In the genomic region with DNA sequence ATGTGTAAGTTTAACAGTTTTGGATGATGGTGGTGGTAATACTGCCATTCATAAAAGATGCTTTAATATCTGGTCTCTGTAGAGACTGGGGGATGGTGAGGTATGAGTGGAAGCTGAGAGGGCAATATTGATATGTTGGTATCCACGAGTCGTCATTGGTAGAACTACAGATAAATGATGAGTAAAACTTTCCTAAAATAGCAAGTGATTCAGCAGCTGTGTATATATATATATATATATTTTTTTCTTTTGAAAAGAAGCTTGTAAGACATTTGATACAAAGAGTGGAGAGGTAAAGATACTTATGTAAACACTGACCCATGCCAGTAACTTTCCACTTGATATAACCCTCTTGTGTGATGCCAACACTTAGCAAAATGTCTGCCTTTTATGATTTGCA, we compare ENCODE assay signal across 25 cellular contexts. TPM values are rescaled to one million over a fixed set of nuclear protein-coding genes. Genes with fewer than 3 reads are reported as not detected.
DNase-seq lines count a peak whose midpoint lies in the region; ATAC-seq, FAIRE-seq and TF ChIP-seq lines count a peak whose summit lies in the region.
"Had no signal": no experiment of that assay in that cellular context is flagged by ENCODE, and none has a peak within 500 bp of the region (broad histone marks: within the 10 kb centered on the region; RNA-seq: fewer than 3 reads in every experiment).

No MANE protein-coding gene starts in this region.

- in situ Hi-C loops in K562 (cut with MboI): no loop called here

- no peak overlapping the region for H2BK15ac ChIP-seq in mesenchymal stem cell (ENCODE audit: low read depth, poor library complexity, severe bottlenecking)

- H3K36me3 ChIP-seq in K562 (ENCODE audit: control insufficient read depth, insufficient read depth, low read length) (no peaks in the 10 kb centered on the region), mesenchymal stem cell (ENCODE audit: control insufficient read depth in 1 of 2, insufficient read depth in 2 of 2, low read depth in 1 of 2, low read length in 2 of 2) (no peaks in the 10 kb centered on the region)
- H3K36me3 ChIP-seq: BLaER1, SJSA1 had no signal

- no peak overlapping the region for H4K91ac ChIP-seq in mesenchymal stem cell (ENCODE audit: low read length)

- TF ChIP-seq EP300 in K562 (IDR thresholded peaks at IDR 0.05; ENCODE audit: low read length): no peak

- H3K27ac ChIP-seq in K562 (ENCODE audit: extremely low read depth, low read depth, low read length): no peak overlapping the region
- H3K27ac ChIP-seq in mesenchymal stem cell (ENCODE audit: low read length, poor library complexity, severe bottlenecking): no peak overlapping the region
- H3K27ac ChIP-seq: BLaER1, KMS-11, SJSA1 had no signal

- H3K4me1 ChIP-seq in K562 (replicated peaks in 1 of 2; ENCODE audit: control insufficient read depth in 2 of 2, insufficient read depth in 2 of 2, low read length in 2 of 2) (peaks cover 4 to 14% of the 10 kb centered on the region in 2 experiments; a peak in 2 of 5 replicates), mesenchymal stem cell (ENCODE audit: control insufficient read depth, insufficient read depth, low read depth, low read length) (no peaks in the 10 kb centered on the region)
- H3K4me1 ChIP-seq: BLaER1, SJSA1 had no signal

- peaks cover 2% of the 10 kb centered on the region for H3K36me3 Mint-ChIP-seq in T-helper 17 cell (ENCODE audit: low read depth)
- H3K36me3 Mint-ChIP-seq: CD4-positive, CD25-positive, alpha-beta regulatory T cell had no signal

- no peak for TF ChIP-seq RAD21 in K562 (CRISPR knock-in tag; conservative IDR thresholded peaks at IDR 0.05 in 1 of 2, IDR thresholded peaks at IDR 0.05 in 1 of 2)

- no peak overlapping the region for H3K4ac ChIP-seq in mesenchymal stem cell (ENCODE audit: low read depth in 1 of 2, low read length in 2 of 2)

- no peak overlapping the region for H3K18ac ChIP-seq in mesenchymal stem cell (ENCODE audit: low read depth in 1 of 2, low read length in 2 of 2)

- H2BK120ac ChIP-seq in mesenchymal stem cell (ENCODE audit: low read depth, low read length): no peak overlapping the region

- H2BK12ac ChIP-seq in mesenchymal stem cell (ENCODE audit: low read length in 2 of 2): no peak overlapping the region

- no peaks in the 10 kb centered on the region for H3K27me3 Mint-ChIP-seq in T-helper 17 cell

- no peak overlapping the region for H3K27ac Mint-ChIP-seq in T-helper 17 cell
- H3K27ac Mint-ChIP-seq: CD4-positive, CD25-positive, alpha-beta regulatory T cell had no signal

- H3K27me3 ChIP-seq in K562 (ENCODE audit: control insufficient read depth in 2 of 2, insufficient read depth in 2 of 2, low read length in 2 of 2): no peaks in the 10 kb centered on the region
- no peaks in the 10 kb centered on the region for H3K27me3 ChIP-seq in mesenchymal stem cell (ENCODE audit: control insufficient read depth in 1 of 2, insufficient read depth in 1 of 2, low read length in 2 of 2)
- H3K27me3 ChIP-seq: BLaER1, SJSA1 had no signal

- POLR2A ChIA-PET in K562 (lab: Yijun Ruan, JAX): interaction anchor here (1.1 to 1.5 kb wide), 2 partner anchors 10 to 23 kb away, joined by 3 to 6 read pairs; no protein-coding TSS in a partner anchor

- no peak overlapping the region for H3K4me3 ChIP-seq in K562
- H3K4me3 ChIP-seq in mesenchymal stem cell (ENCODE audit: insufficient read depth in 1 of 2, low read depth in 1 of 2, low read length in 2 of 2): no peak overlapping the region
- H3K4me3 ChIP-seq: BLaER1, SJSA1 had no signal

- TF ChIP-seq POLR2A in K562 (conservative IDR thresholded peaks at IDR 0.05): no peak

- H3K4me1 Mint-ChIP-seq in T-helper 17 cell: peaks cover 5% of the 10 kb centered on the region
- H3K4me1 Mint-ChIP-seq: CD4-positive, CD25-positive, alpha-beta regulatory T cell had no signal

- WGBS in K562 (ENCODE audit: insufficient coverage, low coverage, missing lambda C conversion rate): 0% methylated on average over 2 of the region's 2 CpGs
- 17% methylated on average over 1 of the region's 2 CpGs for WGBS in mesenchymal stem cell

- H3K9me3 ChIP-seq in K562 (replicated peaks; ENCODE audit: control insufficient read depth, insufficient read depth, low read depth, low read length): no peaks in the 10 kb centered on the region
- H3K9me3 ChIP-seq in mesenchymal stem cell (ENCODE audit: control insufficient read depth, low read length): no peaks in the 10 kb centered on the region
- H3K9me3 ChIP-seq in T-helper 17 cell (ENCODE audit: control insufficient read depth, low read length, poor library complexity, severe bottlenecking): no peaks in the 10 kb centered on the region
- H3K9me3 ChIP-seq: BLaER1, SJSA1 had no signal

- H3K9ac ChIP-seq in K562 (ENCODE audit: insufficient read depth in 1 of 2, low read depth in 2 of 2, low read length in 2 of 2) (no peak overlapping the region), mesenchymal stem cell (ENCODE audit: low read length) (no peak overlapping the region)
- H3K9ac ChIP-seq: BLaER1, KMS-11 had no signal

- no peaks in the 10 kb centered on the region for H3K9me1 ChIP-seq in K562 (ENCODE audit: control insufficient read depth, insufficient read depth, low read length)

- TF ChIP-seq CTCF in K562 (IDR thresholded peaks at IDR 0.05 in 2 of 3, conservative IDR thresholded peaks at IDR 0.05 in 1 of 3; ENCODE audit: insufficient read depth in 2 of 3, low read depth in 1 of 3, low read length in 3 of 3): no peak

- ATAC-seq in K562 (no peak), HG03565 (IDR thresholded peaks at IDR 0.05; ENCODE audit: unreplicated experiment) (no peak), HG02588 (IDR thresholded peaks at IDR 0.05; ENCODE audit: unreplicated experiment) (no peak), T-helper 17 cell (no peak)

- H3K23ac ChIP-seq in mesenchymal stem cell (ENCODE audit: low read length in 2 of 2): no peak overlapping the region

- intact Hi-C loops in K562 (cut with micrococcal nuclease): no loop called here

- no peak overlapping the region for H4K8ac ChIP-seq in mesenchymal stem cell (ENCODE audit: low read length)

- no peak overlapping the region for H3K4me3 Mint-ChIP-seq in T-helper 17 cell
- H3K4me3 Mint-ChIP-seq: CD4-positive, CD25-positive, alpha-beta regulatory T cell had no signal

- H2BK5ac ChIP-seq in mesenchymal stem cell (ENCODE audit: low read depth, low read length, poor library complexity, severe bottlenecking): no peak overlapping the region

- no peak overlapping the region for H2AK5ac ChIP-seq in mesenchymal stem cell (ENCODE audit: low read length, severe bottlenecking)

- H4K20me1 ChIP-seq in K562 (replicated peaks; ENCODE audit: control insufficient read depth, insufficient read depth, low read length): no peaks in the 10 kb centered on the region
- H4K20me1 ChIP-seq: BLaER1 had no signal

- BruUV-seq in K562 (replicated peaks; lab: Mats Ljungman, UMichigan): no TSS peak

- FAIRE-seq in K562 (lab: Jason Lieb, UNC): no peak
- FAIRE-seq: A204.1, GM12891, H54 had no signal

- H3K14ac ChIP-seq in mesenchymal stem cell (ENCODE audit: low read length in 2 of 2): no peak overlapping the region

- peak; percentile 8 for DNase-seq in NCI-H2196 (lab: John Stamatoyannopoulos, UW; ENCODE audit: unreplicated experiment)
- DNase-seq in NCI-H2196 treated with DMSO at 0.1 percent for 48 hours (lab: John Stamatoyannopoulos, UW; ENCODE audit: unreplicated experiment): no peak
- peak; percentile 49 for DNase-seq in HCEC 1CT
- DNase-seq in K562 (ENCODE audit: extremely low read depth in 1 of 4, low spot score in 3 of 4): no peak
- peak; percentile 45 for DNase-seq in mesenchymal stem cell
- DNase-seq in T-helper 17 cell: no peak
- DNase-seq: CD4-positive, CD25-positive, alpha-beta regulatory T cell; DMS153; GF-D8; NCI-H1048; NCI-H1694; NCI-H2029 treated with DMSO at 0.1 percent for 48 hours; NCI-H2171; NCI-H446; Right ventricle myocardium superior; RPMI8226; T-helper 9 cell had no signal

- no peak overlapping the region for H3K4me2 ChIP-seq in K562 (ENCODE audit: insufficient read depth, low read length)
- H3K4me2 ChIP-seq in mesenchymal stem cell (ENCODE audit: low read length, poor library complexity, severe bottlenecking): no peak overlapping the region
- H3K4me2 ChIP-seq: BLaER1, KMS-11 had no signal

- no peaks in the 10 kb centered on the region for H3K79me2 ChIP-seq in K562 (ENCODE audit: control insufficient read depth, insufficient read depth, low read length)

- H2AFZ ChIP-seq in K562 (ENCODE audit: low read depth, low read length): peak overlapping the region; percentile 25; the same call in 1 of the 2 replicates
- H2AFZ ChIP-seq in mesenchymal stem cell (ENCODE audit: low read depth, low read length): no peak overlapping the region

- CTCF ChIA-PET in K562 (lab: Yijun Ruan, JAX; ENCODE audit: low intra/inter-chr PET ratio): no interaction called here

- no peaks in the 10 kb centered on the region for H3K79me1 ChIP-seq in mesenchymal stem cell (replicated peaks; ENCODE audit: low read length, poor library complexity, severe bottlenecking)

TF ChIP-seq in K562, 482 proteins besides CTCF, POLR2A, EP300 and RAD21 (continues in another document):
- TF ChIP-seq FOSL1 (tag; conservative IDR thresholded peaks at IDR 0.05) (0 out of 2 replicates have a peak, but pooled peaks have one; percentile 8), ETV1 (tag; conservative IDR thresholded peaks at IDR 0.05; ENCODE audit: low read depth) (no peak), MEF2A (IDR thresholded peaks at IDR 0.05; ENCODE audit: control insufficient read depth, low read depth, low read length) (peak; percentile 72)

RNA-seq across cellular contexts. Expression of a gene that starts 41.7 kb away (rescaled TPM):
- total RNA-seq in K562 (2011; cell fraction: chromatin; rRNA removed; ENCODE audit: low replicate concordance): 15.3 and 17.8 TPM in 2 replicates
- 22.8 and 25.8 TPM in 2 replicates for total RNA-seq in K562 (2011; cell fraction: nucleolus; rRNA removed)
- total RNA-seq in K562 (2011; cell fraction: nucleoplasm; rRNA removed): 18.8 and 19.2 TPM in 2 replicates
- 56.6 and 80.0 TPM in 2 replicates for total RNA-seq in K562 (2014; rRNA removed)
- 15.3 and 18.2 TPM in 2 replicates for total RNA-seq in K562 (2014; rRNA removed; fragmentation: Illumina TruSeq; extraction: Trizol)
- total RNA-seq in K562 (2015; rRNA removed; fragmentation: Illumina TruSeq; extraction: Trizol): 12.0 and 13.5 TPM in 2 replicates
- total RNA-seq in K562 (2021): 80.9 and 86.1 TPM in 2 replicates
- polyA plus RNA-seq in K562 (2011; rRNA removed): 17.5 and 44.7 TPM in 2 replicates
- 24.9 and 64.7 TPM in 2 replicates for polyA plus RNA-seq in K562 (2011; cell fraction: cytosol; rRNA removed)
- 35.6 and 45.1 TPM in 2 replicates for polyA plus RNA-seq in K562 (2011; cell fraction: nucleus; rRNA removed)
- polyA plus RNA-seq in K562 (2012): 30.8 and 32.8 TPM in 2 replicates
- 43.4 and 44.8 TPM in 2 replicates for polyA plus RNA-seq in K562 (2014; fragmentation: Illumina TruSeq; extraction: Trizol)
- polyA plus RNA-seq in K562 (2014; fragmentation: Nextera tagmentation; extraction: Ambion mirVana): under 1 TPM; 0.21 to 0.43 TPM
- 34.2 and 34.8 TPM in 2 replicates for polyA plus RNA-seq in K562 (2014; rRNA removed)
- polyA minus RNA-seq in K562 (2011; rRNA and poly(A)+ RNA removed): 8.4 and 17.5 TPM in 2 replicates
- 22.9 and 45.5 TPM in 2 replicates for polyA minus RNA-seq in K562 (2011; cell fraction: cytosol; rRNA and poly(A)+ RNA removed)
- 19.1 and 55.8 TPM in 2 replicates for polyA minus RNA-seq in K562 (2011; cell fraction: nucleus; rRNA and poly(A)+ RNA removed)
- polyA plus RNA-seq in mesenchymal stem cell (2013, experiment 1 of 2): 334 TPM
- 337 TPM for polyA plus RNA-seq in mesenchymal stem cell (2013, experiment 2 of 2)
- 100 to 1,000 TPM; 156 to 170 TPM for total RNA-seq in T-helper 17 cell

Comparison
In these comparisons a context has a peak if more than half of its experiments do, and no peak if none do; other contexts are left out.
1. DNase-seq: peak in NCI-H2196 (single experiment), HCEC 1CT (single experiment) and mesenchymal stem cell (single experiment); none in NCI-H2196 treated with DMSO at 0.1 percent for 48 hours (single experiment), K562 (0 of 4) and T-helper 17 cell (0 of 3).